Comparison of ENCODE assay signal across 1 cellular context in genomic region chr1:3453891-3454810, GRCh38.
TF ChIP-seq lines count a peak whose summit lies in the region.

ARHGEF16 (plus strand) TSS chr1:3454665; CDS start chr1:3463085, 8,420 bp downstream.

TF ChIP-seq in HepG2, 621 proteins besides CTCF, POLR2A, EP300 and RAD21 (continued from another document and continues in another):
- TF ChIP-seq ZBTB14 (CRISPR knock-in tag; IDR thresholded peaks at IDR 0.05) = no peak
- no peak for TF ChIP-seq ZNF276 (CRISPR knock-in tag; IDR thresholded peaks at IDR 0.05; ENCODE audit: low read depth)
- TF ChIP-seq E2F5 (CRISPR knock-in tag; conservative IDR thresholded peaks at IDR 0.05) = peak; percentile 63; the same call in 1 of the 2 replicates
- TF ChIP-seq PRDM4 (CRISPR knock-in tag; IDR thresholded peaks at IDR 0.05; ENCODE audit: borderline replicate concordance) = no peak
- TF ChIP-seq ZSCAN21 (CRISPR knock-in tag; IDR thresholded peaks at IDR 0.05; ENCODE audit: borderline replicate concordance) = peak; percentile 73
- TF ChIP-seq ZNF44 (CRISPR knock-in tag; IDR thresholded peaks at IDR 0.05) = no peak
- no peak for TF ChIP-seq ZNF318 (CRISPR knock-in tag; IDR thresholded peaks at IDR 0.05)
- TF ChIP-seq ZNF441 (CRISPR knock-in tag; IDR thresholded peaks at IDR 0.05; ENCODE audit: borderline replicate concordance) = peak; percentile 74
- no peak for TF ChIP-seq THAP8 (CRISPR knock-in tag; IDR thresholded peaks at IDR 0.05; ENCODE audit: borderline replicate concordance)
- no peak for TF ChIP-seq ESRRA (CRISPR knock-in tag; IDR thresholded peaks at IDR 0.05; ENCODE audit: low read depth)
- TF ChIP-seq FOXP1 (IDR thresholded peaks at IDR 0.05) = no peak
- TF ChIP-seq FOXP1 (CRISPR knock-in tag; IDR thresholded peaks at IDR 0.05) = no peak
- TF ChIP-seq CREB1 (IDR thresholded peaks at IDR 0.05) = no peak; the same call in 1 of the 2 replicates
- no peak for TF ChIP-seq CREB1 (CRISPR knock-in tag; IDR thresholded peaks at IDR 0.05)
- TF ChIP-seq ZUFSP (CRISPR knock-in tag; IDR thresholded peaks at IDR 0.05; ENCODE audit: borderline replicate concordance) = no peak
- no peak for TF ChIP-seq PAX8 (CRISPR knock-in tag; IDR thresholded peaks at IDR 0.05; ENCODE audit: borderline replicate concordance)
- no peak for TF ChIP-seq HNF1A (IDR thresholded peaks at IDR 0.05; ENCODE audit: low read depth)
- TF ChIP-seq HNF1A (CRISPR knock-in tag; IDR thresholded peaks at IDR 0.05; ENCODE audit: borderline replicate concordance) = no peak
- no peak for TF ChIP-seq CBX5 (CRISPR knock-in tag; IDR thresholded peaks at IDR 0.05; ENCODE audit: borderline replicate concordance)
- 0 out of 2 replicates have a peak, but pooled peaks have one; percentile 67 for TF ChIP-seq CREB3 (CRISPR knock-in tag; IDR thresholded peaks at IDR 0.05)
- TF ChIP-seq ZNF547 (CRISPR knock-in tag; IDR thresholded peaks at IDR 0.05) = no peak
- TF ChIP-seq ZNF737 (CRISPR knock-in tag; IDR thresholded peaks at IDR 0.05; ENCODE audit: borderline replicate concordance) = no peak
- no peak; the same call in 1 of the 2 replicates for TF ChIP-seq ZGPAT (CRISPR knock-in tag; IDR thresholded peaks at IDR 0.05)
- TF ChIP-seq ZNF10 (CRISPR knock-in tag; IDR thresholded peaks at IDR 0.05; ENCODE audit: borderline replicate concordance, low read depth) = no peak
- no peak for TF ChIP-seq POLR2AphosphoS2 (IDR thresholded peaks at IDR 0.05; ENCODE audit: low read depth, low read length)
- TF ChIP-seq SAP130 (CRISPR knock-in tag; IDR thresholded peaks at IDR 0.05; ENCODE audit: low read depth) = peak; percentile 43
- TF ChIP-seq FOXA3 (CRISPR knock-in tag; IDR thresholded peaks at IDR 0.05) = no peak
- TF ChIP-seq ZNF660 (CRISPR knock-in tag; IDR thresholded peaks at IDR 0.05; ENCODE audit: borderline replicate concordance, low read depth) = no peak
- TF ChIP-seq CBFB (CRISPR knock-in tag; IDR thresholded peaks at IDR 0.05) = peak; percentile 38
- TF ChIP-seq ZFX (CRISPR knock-in tag; IDR thresholded peaks at IDR 0.05; ENCODE audit: low read depth) = peak; percentile 29
- peak; percentile 8; the same call in 1 of the 2 replicates for TF ChIP-seq TSC22D2 (CRISPR knock-in tag; IDR thresholded peaks at IDR 0.05; ENCODE audit: borderline replicate concordance)
